15 cellular contexts compared by ENCODE assay signal in genomic region chr2:231556496-231556895, GRCh38. TPM values are rescaled to one million over a fixed set of nuclear protein-coding genes. Genes with fewer than 3 reads are reported as not detected.
DNase-seq lines count a peak whose midpoint lies in the region; TF ChIP-seq lines count a peak whose summit lies in the region.
"Not testable (repeated sequence)": the region's sequence is repeated elsewhere in the genome, so short reads cannot be mapped to it uniquely, and the experiment has no call there.
"Had no signal": no experiment of that assay in that cellular context is flagged by ENCODE, and none has a peak within 500 bp of the region (broad histone marks: within the 10 kb centered on the region; RNA-seq: fewer than 3 reads in every experiment).

No MANE protein-coding gene starts in this region.

- not testable (repeated sequence) for H2AFZ ChIP-seq in Loucy (ENCODE audit: low read length); neural progenitor cell (replicated peaks)

- H3K27ac ChIP-seq in CD8-positive, alpha-beta memory T cell (ENCODE audit: low read depth, low read length); neural progenitor cell: not testable (repeated sequence)
- peak overlapping the region; percentile 74 to 83 for H3K27ac ChIP-seq in testis

- H3K4me3 ChIP-seq in CD8-positive, alpha-beta memory T cell (ENCODE audit: low read length); neural progenitor cell; testis: not testable (repeated sequence)
- H3K4me3 ChIP-seq in Loucy (ENCODE audit: low read length, poor library complexity, severe bottlenecking) = peak overlapping the region; percentile 77

- H3F3A ChIP-seq in Loucy (ENCODE audit: low read depth); neural progenitor cell (ENCODE audit: low read depth): not testable (repeated sequence)

- CTCF ChIA-PET in CD8-positive, alpha-beta memory T cell (lab: Charles Lee) = interaction anchor here (1.0 to 8.0 kb wide), 11 partner anchors 10 to 92 kb away, joined by 3 to 70 read pairs (median 5); partner anchors contain the start of gene NCL

- peak overlapping the region; percentile 96 for H3K4me2 ChIP-seq in Loucy (ENCODE audit: low read depth, low read length, poor library complexity, severe bottlenecking)
- not testable (repeated sequence) for H3K4me2 ChIP-seq in neural progenitor cell

- H3K4me3 Mint-ChIP-seq in CD8-positive, alpha-beta memory T cell = peak overlapping the region in 3 of 7 donors; percentile 56 to 70 (median 64)
- not testable (repeated sequence) for H3K4me3 Mint-ChIP-seq in activated naive CD4-positive, alpha-beta T cell treated with anti-CD3 and anti-CD28 coated beads, Interleukin-2, amount 50 U/mL, for 24 hours; neural progenitor cell
- peak overlapping the region; percentile 90 to 99 (median 95) for H3K4me3 Mint-ChIP-seq in immature natural killer cell

- not testable (repeated sequence) for H3K9me2 ChIP-seq in Loucy (replicated peaks; ENCODE audit: low read depth, low read length)

- not testable (repeated sequence) for DNase-seq in CD8-positive, alpha-beta memory T cell; immature natural killer cell; neural progenitor cell (ENCODE audit: low spot score); testis

- TF ChIP-seq CTCF in Loucy (conservative IDR thresholded peaks at IDR 0.05; ENCODE audit: low read length); neural progenitor cell (IDR thresholded peaks at IDR 0.05); testis (IDR thresholded peaks at IDR 0.05): not testable (repeated sequence)

- POLR2A ChIA-PET in CD8-positive, alpha-beta memory T cell (lab: Charles Lee) = interaction anchor here (2.8 kb wide), 1 partner anchor 92 kb away, joined by 11 read pairs; the partner anchor contains the start of gene NCL

- peak overlapping the region in 6 of 8 donors; percentile 29 to 99 (median 74) for H3K27ac Mint-ChIP-seq in CD8-positive, alpha-beta memory T cell
- peak overlapping the region; percentile 8 for H3K27ac Mint-ChIP-seq in activated naive CD4-positive, alpha-beta T cell treated with anti-CD3 and anti-CD28 coated beads, Interleukin-2, amount 50 U/mL, for 24 hours
- H3K27ac Mint-ChIP-seq in immature natural killer cell = peak overlapping the region; percentile 94 to 100 (median 98)
- peak overlapping the region; percentile 29 for H3K27ac Mint-ChIP-seq in neural progenitor cell

- peaks cover 15% of the 10 kb centered on the region for H3K4me1 ChIP-seq in CD8-positive, alpha-beta memory T cell (ENCODE audit: insufficient read depth, low read length)
- H3K4me1 ChIP-seq in Loucy (ENCODE audit: insufficient read depth, low read length, poor library complexity, severe bottlenecking) = peaks cover 32% of the 10 kb centered on the region
- not testable (repeated sequence) for H3K4me1 ChIP-seq in neural progenitor cell
- H3K4me1 ChIP-seq in testis = peaks cover 17% of the 10 kb centered on the region

- H3K9ac ChIP-seq in Loucy (ENCODE audit: low read depth, low read length, poor library complexity, severe bottlenecking) = peak overlapping the region; percentile 65
- H3K9ac ChIP-seq in neural progenitor cell = not testable (repeated sequence)

- H3K9me3 Mint-ChIP-seq in CD8-positive, alpha-beta memory T cell = peaks cover 11 to 15% (median 11%) of the 10 kb centered on the region in 5 donors
- H3K9me3 Mint-ChIP-seq in activated naive CD4-positive, alpha-beta T cell treated with anti-CD3 and anti-CD28 coated beads, Interleukin-2, amount 50 U/mL, for 24 hours = peaks cover 12% of the 10 kb centered on the region
- H3K9me3 Mint-ChIP-seq in immature natural killer cell (peaks cover 0 to 11% (median 6%) of the 10 kb centered on the region in 6 donors), neural progenitor cell (peaks cover 22% of the 10 kb centered on the region)

- 74 to 85% methylated on average over 8 of the region's 8 CpGs for WGBS in testis, 2 donors

- H3K36me3 ChIP-seq in CD8-positive, alpha-beta memory T cell (ENCODE audit: insufficient read depth, low read length); Loucy (ENCODE audit: insufficient read depth, low read length); neural progenitor cell; testis (ENCODE audit: low read depth, missing control alignments): not testable (repeated sequence)

- H3K36me3 Mint-ChIP-seq in CD8-positive, alpha-beta memory T cell = peaks cover 7 to 12% (median 7%) of the 10 kb centered on the region in 3 donors
- not testable (repeated sequence) for H3K36me3 Mint-ChIP-seq in activated naive CD4-positive, alpha-beta T cell treated with anti-CD3 and anti-CD28 coated beads, Interleukin-2, amount 50 U/mL, for 24 hours; immature natural killer cell; neural progenitor cell

- peaks cover 50% of the 10 kb centered on the region for H3K79me2 ChIP-seq in Loucy (ENCODE audit: insufficient read depth, low read length)
- not testable (repeated sequence) for H3K79me2 ChIP-seq in neural progenitor cell (ENCODE audit: low read depth)

- H4K20me1 ChIP-seq in Loucy (ENCODE audit: insufficient read depth, low read length, poor library complexity, severe bottlenecking); neural progenitor cell (ENCODE audit: low read depth): not testable (repeated sequence)

- H3K27me3 Mint-ChIP-seq in CD8-positive, alpha-beta memory T cell; activated naive CD4-positive, alpha-beta T cell treated with anti-CD3 and anti-CD28 coated beads, Interleukin-2, amount 50 U/mL, for 24 hours; immature natural killer cell (ENCODE audit: low read depth in 3 of 3); neural progenitor cell (ENCODE audit: insufficient read depth, low read depth): not testable (repeated sequence)

- H3K27me3 ChIP-seq in CD8-positive, alpha-beta memory T cell (ENCODE audit: insufficient read depth, low read length, poor library complexity, severe bottlenecking); Loucy (ENCODE audit: insufficient read depth, low read length, poor library complexity, severe bottlenecking); neural progenitor cell; testis: not testable (repeated sequence)

- H3K4me1 Mint-ChIP-seq in CD8-positive, alpha-beta memory T cell = peaks cover 29 to 45% (median 36%) of the 10 kb centered on the region in 3 donors
- peaks cover 14% of the 10 kb centered on the region for H3K4me1 Mint-ChIP-seq in activated naive CD4-positive, alpha-beta T cell treated with anti-CD3 and anti-CD28 coated beads, Interleukin-2, amount 50 U/mL, for 24 hours
- peaks cover 54 to 64% of the 10 kb centered on the region in 2 donors for H3K4me1 Mint-ChIP-seq in immature natural killer cell
- not testable (repeated sequence) for H3K4me1 Mint-ChIP-seq in neural progenitor cell

- peaks cover 13% of the 10 kb centered on the region for H3K9me3 ChIP-seq in CD8-positive, alpha-beta memory T cell (ENCODE audit: low read length)
- peaks cover 13% of the 10 kb centered on the region for H3K9me3 ChIP-seq in Loucy (ENCODE audit: insufficient read depth, low read depth, low read length)
- peaks cover 12% of the 10 kb centered on the region for H3K9me3 ChIP-seq in neural progenitor cell (ENCODE audit: low read depth)
- not testable (repeated sequence) for H3K9me3 ChIP-seq in testis

- TF ChIP-seq POLR2A in testis (IDR thresholded peaks at IDR 0.05) = not testable (repeated sequence)

- intact Hi-C loops in testis (cut with DNase I; ENCODE audit: low total_unique reads) = not testable (repeated sequence)

RNA-seq across cellular contexts. Expression of gene NMUR1, which starts 26.3 kb away (rescaled TPM):
- total RNA-seq in CD8-positive, alpha-beta memory T cell = under 1 TPM; 0.15 to 0.18 TPM
- polyA plus RNA-seq in CD8-positive, alpha-beta memory T cell = 2.7 TPM
- 10 to 100 TPM; 34.6 to 54.4 (median 37.2) TPM for polyA plus RNA-seq in immature natural killer cell
- 0.52 and 0.56 TPM in 2 replicates for total RNA-seq in neural progenitor cell (ENCODE audit: low replicate concordance)
- total RNA-seq in testis = 1 to 10 TPM; 3.2 to 3.7 TPM
- polyA plus RNA-seq in testis (ENCODE audit: insufficient read depth, low read depth, low replicate concordance) = 2.7 TPM
- total RNA-seq: A172, A673, Calu3, Daoy, G401, HFFc6 had no signal
- polyA plus RNA-seq: BJ, CD14-positive monocyte had no signal

RNA-seq across cellular contexts. Expression of gene TEX44, which starts 36.2 kb away (rescaled TPM):
- not detected for total RNA-seq in CD8-positive, alpha-beta memory T cell
- polyA plus RNA-seq in CD8-positive, alpha-beta memory T cell = not detected
- polyA plus RNA-seq in immature natural killer cell (not detected), testis (ENCODE audit: insufficient read depth, low read depth, low replicate concordance) (166 TPM)
- total RNA-seq in neural progenitor cell (ENCODE audit: low replicate concordance) (not detected in 2 replicates), testis (100 to 1,000 TPM in 1 of 2 donors, 10 to 100 TPM in 1; 84.4 to 248 TPM)
- total RNA-seq: A172; A673; Calu3; CD4-positive, alpha-beta T cell; Daoy; G401; HFFc6 had no signal
- polyA plus RNA-seq: BJ, CD14-positive monocyte had no signal

Comparison
In these comparisons a context has a peak if more than half of its experiments do, and no peak if none do; other contexts are left out.
1. H3K27ac Mint-ChIP-seq: peak in every context shown above with its lines; median percentile 98 in immature natural killer cell; 74 in CD8-positive, alpha-beta memory T cell; 29 in neural progenitor cell; 8 in activated naive CD4-positive, alpha-beta T cell treated with anti-CD3 and anti-CD28 coated beads, Interleukin-2, amount 50 U/mL, for 24 hours.
2. RNA of gene TEX44, which starts 36.2 kb away (total RNA-seq): 84.4 to 248 TPM in testis; not detected in CD8-positive, alpha-beta memory T cell and not detected in neural progenitor cell; every median in the first group is over 10 times any median in the second.